In the genomic region with DNA sequence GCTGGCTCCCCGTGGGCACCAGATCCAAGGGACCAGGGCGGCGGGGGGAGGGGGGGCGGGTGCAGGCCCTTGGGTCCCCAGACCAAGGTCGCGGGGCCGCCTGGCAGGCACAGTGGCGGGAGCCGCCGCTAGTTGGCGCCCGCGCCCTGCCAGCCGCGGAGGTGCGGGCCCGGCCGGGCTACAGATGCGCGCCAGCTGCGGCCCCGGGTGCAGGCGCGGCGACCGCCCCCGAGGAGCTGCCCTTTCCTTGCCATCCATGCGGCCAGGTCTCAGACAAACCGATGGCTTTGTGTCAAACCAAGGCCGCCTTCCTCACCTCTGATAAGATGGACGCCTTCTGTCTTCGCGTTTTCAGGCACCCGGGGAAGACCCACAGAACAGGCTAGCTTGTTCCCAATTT, we compare ENCODE assay signal across 8 cellular contexts. TPM values are rescaled to one million over a fixed set of nuclear protein-coding genes. Genes with fewer than 3 reads are reported as not detected.
A peak's percentile ranks its signal among the peaks of the same experiment; 100 is the strongest.
DNase-seq lines count a peak whose midpoint lies in the region; ATAC-seq and TF ChIP-seq lines count a peak whose summit lies in the region.

No MANE protein-coding gene starts in this region.

- no peak overlapping the region for H3K4me3 ChIP-seq in epithelial cell of esophagus (ENCODE audit: low read length)
- peak overlapping the region; percentile 18 for H3K4me3 ChIP-seq in neural progenitor cell

- no peaks in the 10 kb centered on the region for H3K79me2 ChIP-seq in neural progenitor cell (ENCODE audit: low read depth)

- peak overlapping the region; percentile 80 for H3K4me3 Mint-ChIP-seq in activated CD8-positive, alpha-beta T cell treated with anti-CD3 and anti-CD28 coated beads for 36 hours
- peak overlapping the region; percentile 72 for H3K4me3 Mint-ChIP-seq in neural progenitor cell

- H3K4me1 ChIP-seq in neural progenitor cell = peaks cover 15% of the 10 kb centered on the region

- POLR2A ChIA-PET in activated CD8-positive, alpha-beta T cell treated with anti-CD3 and anti-CD28 coated beads for 36 hours (lab: Charles Lee) = interaction anchor here (0.8 to 3.9 kb wide), 10 partner anchors 8 to 308 kb away, joined by 3 to 17 read pairs (median 4); no protein-coding TSS in a partner anchor

- H3K4me2 ChIP-seq in neural progenitor cell = peak overlapping the region; percentile 70

- no peak overlapping the region for H2AFZ ChIP-seq in neural progenitor cell (replicated peaks)

- DNase-seq in GM03348 (ENCODE audit: low spot score) = peak; percentile 91
- peak; percentile 26 for DNase-seq in MV-4-11 (lab: John Stamatoyannopoulos, UW)
- peak; percentile 73 for DNase-seq in activated CD8-positive, alpha-beta T cell treated with anti-CD3 and anti-CD28 coated beads for 36 hours
- peak; percentile 31 for DNase-seq in epithelial cell of esophagus (ENCODE audit: low read depth)
- peak; percentile 86 for DNase-seq in neural progenitor cell (ENCODE audit: low spot score)

- no peaks in the 10 kb centered on the region for H3K36me3 ChIP-seq in neural progenitor cell

- peak; percentile 85 for TF ChIP-seq CTCF in activated CD8-positive, alpha-beta T cell treated with anti-CD3 and anti-CD28 coated beads for 36 hours (IDR thresholded peaks at IDR 0.05)
- TF ChIP-seq CTCF in epithelial cell of esophagus (IDR thresholded peaks at IDR 0.05; ENCODE audit: insufficient read depth, low read depth, low read length, missing control alignments) (no peak), neural progenitor cell (IDR thresholded peaks at IDR 0.05) (peak; percentile 70)

- peak overlapping the region; percentile 88 for H3K27ac Mint-ChIP-seq in activated CD8-positive, alpha-beta T cell treated with anti-CD3 and anti-CD28 coated beads for 36 hours
- no peak overlapping the region for H3K27ac Mint-ChIP-seq in neural progenitor cell

- H3K27me3 Mint-ChIP-seq in activated CD8-positive, alpha-beta T cell treated with anti-CD3 and anti-CD28 coated beads for 36 hours = no peaks in the 10 kb centered on the region
- peaks cover 62% of the 10 kb centered on the region for H3K27me3 Mint-ChIP-seq in neural progenitor cell (ENCODE audit: insufficient read depth, low read depth)

- H3K36me3 Mint-ChIP-seq in activated CD8-positive, alpha-beta T cell treated with anti-CD3 and anti-CD28 coated beads for 36 hours (ENCODE audit: low read depth) = peaks cover 77% of the 10 kb centered on the region
- no peaks in the 10 kb centered on the region for H3K36me3 Mint-ChIP-seq in neural progenitor cell

- no peaks in the 10 kb centered on the region for H3K9me3 Mint-ChIP-seq in activated CD8-positive, alpha-beta T cell treated with anti-CD3 and anti-CD28 coated beads for 36 hours
- no peaks in the 10 kb centered on the region for H3K9me3 Mint-ChIP-seq in neural progenitor cell

- peak; percentile 22 for ATAC-seq in activated CD8-positive, alpha-beta T cell treated with anti-CD3 and anti-CD28 coated beads for 36 hours
- ATAC-seq in HG02642 (IDR thresholded peaks at IDR 0.05; ENCODE audit: poor library complexity, unreplicated experiment) = no peak
- no peak for ATAC-seq in GM18511 (IDR thresholded peaks at IDR 0.05; ENCODE audit: unreplicated experiment)
- no peak for ATAC-seq in HG02870 (IDR thresholded peaks at IDR 0.05; ENCODE audit: unreplicated experiment)

- H4K20me1 ChIP-seq in neural progenitor cell (ENCODE audit: low read depth) = peaks cover 24% of the 10 kb centered on the region

- no peaks in the 10 kb centered on the region for H3K9me3 ChIP-seq in neural progenitor cell (ENCODE audit: low read depth)

- peaks cover 59% of the 10 kb centered on the region for H3K4me1 Mint-ChIP-seq in activated CD8-positive, alpha-beta T cell treated with anti-CD3 and anti-CD28 coated beads for 36 hours (ENCODE audit: low read depth)
- H3K4me1 Mint-ChIP-seq in neural progenitor cell = peaks cover 22% of the 10 kb centered on the region

- H3K27ac ChIP-seq in neural progenitor cell = no peak overlapping the region

- intact Hi-C loops in activated CD8-positive, alpha-beta T cell treated with anti-CD3 and anti-CD28 coated beads for 36 hours (cut with micrococcal nuclease) = no loop called here

- H3K27me3 ChIP-seq in neural progenitor cell = peaks cover 84% of the 10 kb centered on the region

- H3F3A ChIP-seq in neural progenitor cell (ENCODE audit: low read depth) = peaks cover 12% of the 10 kb centered on the region

- CTCF ChIA-PET in activated CD8-positive, alpha-beta T cell treated with anti-CD3 and anti-CD28 coated beads for 36 hours (lab: Charles Lee) = interaction anchor here (0.6 to 7.5 kb wide), 32 partner anchors 9 to 274 kb away, joined by 3 to 53 read pairs (median 4); no protein-coding TSS in a partner anchor

- H3K9ac ChIP-seq in neural progenitor cell = no peak overlapping the region

RNA-seq across cellular contexts. Expression of a gene that starts 2.2 kb away (rescaled TPM):
- total RNA-seq in activated CD8-positive, alpha-beta T cell treated with anti-CD3 and anti-CD28 coated beads for 36 hours = 100 to 1,000 TPM; 180 to 183 TPM
- total RNA-seq in neural progenitor cell (ENCODE audit: low replicate concordance) = 0.09 TPM in 1 of 2 replicates, not detected in the other

Comparison
In these comparisons a context has a peak if more than half of its experiments do, and no peak if none do; other contexts are left out.
1. DNase-seq: peak in every context shown above with its lines; median percentile 91 in GM03348; 86 in neural progenitor cell; 73 in activated CD8-positive, alpha-beta T cell treated with anti-CD3 and anti-CD28 coated beads for 36 hours; 31 in epithelial cell of esophagus; 26 in MV-4-11.
2. RNA of a gene that starts 2.2 kb away (total RNA-seq): 180 to 183 TPM in activated CD8-positive, alpha-beta T cell treated with anti-CD3 and anti-CD28 coated beads for 36 hours; 0.09 TPM in neural progenitor cell; every median in the first group is over 100 times any median in the second.